In the genomic region with DNA sequence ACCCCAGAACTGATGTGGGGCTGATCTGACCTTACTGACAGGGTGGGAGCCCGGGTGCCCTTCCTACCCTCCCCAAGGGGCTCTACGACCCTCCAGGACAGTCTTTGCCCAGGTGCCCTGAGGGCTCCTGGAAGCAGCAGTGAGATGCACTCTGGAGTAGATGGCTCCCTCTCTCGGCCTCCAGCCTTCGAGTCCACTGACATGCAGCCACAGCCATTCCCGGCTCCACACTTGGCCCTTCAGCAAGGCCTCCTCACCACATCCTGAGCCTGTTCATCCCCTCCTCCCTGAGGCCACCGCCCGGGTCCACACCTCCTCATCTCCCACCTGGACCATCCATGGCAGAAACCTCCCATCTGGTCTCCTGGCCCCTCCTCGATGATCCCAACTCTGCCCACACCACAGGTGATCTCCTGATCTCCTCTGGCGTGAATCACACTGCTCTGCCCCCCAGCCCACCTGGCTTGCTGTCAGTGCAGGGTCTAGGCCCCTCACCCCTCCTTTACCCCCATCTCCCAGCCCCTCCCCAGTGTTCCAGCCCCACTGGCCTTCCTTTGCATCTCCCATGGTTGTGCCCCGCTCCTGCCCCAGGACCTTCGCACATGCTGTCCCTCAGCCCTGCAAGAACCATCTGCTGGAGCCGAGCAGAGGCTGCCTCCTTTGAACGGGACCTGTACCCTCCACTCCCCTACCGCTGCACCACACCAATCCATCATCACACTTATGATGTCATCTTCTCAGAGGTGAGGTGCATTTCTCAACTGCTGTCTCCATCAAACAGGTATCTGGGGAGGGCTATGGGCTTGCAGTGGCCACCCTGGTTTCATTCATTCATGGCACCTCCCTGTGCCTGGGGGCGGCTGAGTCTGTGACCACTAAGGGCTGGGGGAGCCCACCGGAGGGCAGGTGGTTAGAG, we compare ENCODE assay signal across 2 cellular contexts.
A peak's percentile ranks its signal among the peaks of the same experiment; 100 is the strongest.
TF ChIP-seq lines count a peak whose summit lies in the region.

No MANE protein-coding gene starts in this region.

TF ChIP-seq in GM23338, 12 proteins besides CTCF, POLR2A, EP300 and RAD21 (continues in another document):
- TF ChIP-seq EZH2 (IDR thresholded peaks at IDR 0.05; ENCODE audit: low read depth, unreplicated experiment) (no peak), EZH2phosphoT487 (IDR thresholded peaks at IDR 0.05; ENCODE audit: unreplicated experiment) (no peak), JUNB (IDR thresholded peaks at IDR 0.05; ENCODE audit: unreplicated experiment) (no peak), POLR2AphosphoS5 (IDR thresholded peaks at IDR 0.05; ENCODE audit: low read depth) (no peak), CREB1 (CRISPR knock-in tag; IDR thresholded peaks at IDR 0.05; ENCODE audit: low read depth) (no peak), ZNF331 (CRISPR knock-in tag; IDR thresholded peaks at IDR 0.05; ENCODE audit: low read depth) (no peak)
- TF ChIP-seq, protein P1, sequence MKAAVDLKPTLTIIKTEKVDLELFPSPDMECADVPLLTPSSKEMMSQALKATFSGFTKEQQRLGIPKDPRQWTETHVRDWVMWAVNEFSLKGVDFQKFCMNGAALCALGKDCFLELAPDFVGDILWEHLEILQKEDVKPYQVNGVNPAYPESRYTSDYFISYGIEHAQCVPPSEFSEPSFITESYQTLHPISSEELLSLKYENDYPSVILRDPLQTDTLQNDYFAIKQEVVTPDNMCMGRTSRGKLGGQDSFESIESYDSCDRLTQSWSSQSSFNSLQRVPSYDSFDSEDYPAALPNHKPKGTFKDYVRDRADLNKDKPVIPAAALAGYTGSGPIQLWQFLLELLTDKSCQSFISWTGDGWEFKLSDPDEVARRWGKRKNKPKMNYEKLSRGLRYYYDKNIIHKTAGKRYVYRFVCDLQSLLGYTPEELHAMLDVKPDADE (IDR thresholded peaks at IDR 0.05) = no peak
- TF ChIP-seq, protein P2, sequence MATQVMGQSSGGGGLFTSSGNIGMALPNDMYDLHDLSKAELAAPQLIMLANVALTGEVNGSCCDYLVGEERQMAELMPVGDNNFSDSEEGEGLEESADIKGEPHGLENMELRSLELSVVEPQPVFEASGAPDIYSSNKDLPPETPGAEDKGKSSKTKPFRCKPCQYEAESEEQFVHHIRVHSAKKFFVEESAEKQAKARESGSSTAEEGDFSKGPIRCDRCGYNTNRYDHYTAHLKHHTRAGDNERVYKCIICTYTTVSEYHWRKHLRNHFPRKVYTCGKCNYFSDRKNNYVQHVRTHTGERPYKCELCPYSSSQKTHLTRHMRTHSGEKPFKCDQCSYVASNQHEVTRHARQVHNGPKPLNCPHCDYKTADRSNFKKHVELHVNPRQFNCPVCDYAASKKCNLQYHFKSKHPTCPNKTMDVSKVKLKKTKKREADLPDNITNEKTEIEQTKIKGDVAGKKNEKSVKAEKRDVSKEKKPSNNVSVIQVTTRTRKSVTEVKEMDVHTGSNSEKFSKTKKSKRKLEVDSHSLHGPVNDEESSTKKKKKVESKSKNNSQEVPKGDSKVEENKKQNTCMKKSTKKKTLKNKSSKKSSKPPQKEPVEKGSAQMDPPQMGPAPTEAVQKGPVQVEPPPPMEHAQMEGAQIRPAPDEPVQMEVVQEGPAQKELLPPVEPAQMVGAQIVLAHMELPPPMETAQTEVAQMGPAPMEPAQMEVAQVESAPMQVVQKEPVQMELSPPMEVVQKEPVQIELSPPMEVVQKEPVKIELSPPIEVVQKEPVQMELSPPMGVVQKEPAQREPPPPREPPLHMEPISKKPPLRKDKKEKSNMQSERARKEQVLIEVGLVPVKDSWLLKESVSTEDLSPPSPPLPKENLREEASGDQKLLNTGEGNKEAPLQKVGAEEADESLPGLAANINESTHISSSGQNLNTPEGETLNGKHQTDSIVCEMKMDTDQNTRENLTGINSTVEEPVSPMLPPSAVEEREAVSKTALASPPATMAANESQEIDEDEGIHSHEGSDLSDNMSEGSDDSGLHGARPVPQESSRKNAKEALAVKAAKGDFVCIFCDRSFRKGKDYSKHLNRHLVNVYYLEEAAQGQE (IDR thresholded peaks at IDR 0.05; ENCODE audit: unreplicated experiment) = no peak

TF ChIP-seq in K562, 482 proteins besides CTCF, POLR2A, EP300 and RAD21:
- TF ChIP-seq, protein P3, sequence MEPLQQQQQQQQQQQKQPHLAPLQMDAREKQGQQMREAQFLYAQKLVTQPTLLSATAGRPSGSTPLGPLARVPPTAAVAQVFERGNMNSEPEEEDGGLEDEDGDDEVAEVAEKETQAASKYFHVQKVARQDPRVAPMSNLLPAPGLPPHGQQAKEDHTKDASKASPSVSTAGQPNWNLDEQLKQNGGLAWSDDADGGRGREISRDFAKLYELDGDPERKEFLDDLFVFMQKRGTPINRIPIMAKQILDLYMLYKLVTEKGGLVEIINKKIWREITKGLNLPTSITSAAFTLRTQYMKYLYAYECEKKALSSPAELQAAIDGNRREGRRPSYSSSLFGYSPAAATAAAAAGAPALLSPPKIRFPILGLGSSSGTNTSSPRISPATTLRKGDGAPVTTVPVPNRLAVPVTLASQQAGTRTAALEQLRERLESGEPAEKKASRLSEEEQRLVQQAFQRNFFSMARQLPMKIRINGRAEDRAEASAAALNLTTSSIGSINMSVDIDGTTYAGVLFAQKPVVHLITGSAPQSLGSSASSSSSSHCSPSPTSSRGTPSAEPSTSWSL (CRISPR knock-in tag; IDR thresholded peaks at IDR 0.05; ENCODE audit: borderline replicate concordance) = no peak
- peak; percentile 37 for TF ChIP-seq RBM25 (IDR thresholded peaks at IDR 0.05; ENCODE audit: low read depth, low read length, severe bottlenecking)
- no peak for TF ChIP-seq GATAD2A (IDR thresholded peaks at IDR 0.05)
- no peak for TF ChIP-seq ZNF431 (CRISPR knock-in tag; IDR thresholded peaks at IDR 0.05)
- no peak for TF ChIP-seq TBP (optimal IDR thresholded peaks at IDR 0.05; ENCODE audit: low read depth, low read length)
- TF ChIP-seq ZNF24 (IDR thresholded peaks at IDR 0.05) = no peak
- no peak for TF ChIP-seq FOXJ3 (CRISPR knock-in tag; IDR thresholded peaks at IDR 0.05)
- TF ChIP-seq NR3C1 (CRISPR knock-in tag; IDR thresholded peaks at IDR 0.05) = no peak
- TF ChIP-seq, protein P4, sequence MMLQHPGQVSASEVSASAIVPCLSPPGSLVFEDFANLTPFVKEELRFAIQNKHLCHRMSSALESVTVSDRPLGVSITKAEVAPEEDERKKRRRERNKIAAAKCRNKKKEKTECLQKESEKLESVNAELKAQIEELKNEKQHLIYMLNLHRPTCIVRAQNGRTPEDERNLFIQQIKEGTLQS (IDR thresholded peaks at IDR 0.05) = peak; percentile 47; the same call in 1 of the 2 replicates
- TF ChIP-seq, protein P4 (CRISPR knock-in tag; conservative IDR thresholded peaks at IDR 0.05) = no peak
- TF ChIP-seq DPF2 (IDR thresholded peaks at IDR 0.05) = no peak
- 0 out of 4 replicates have a peak, but pooled peaks of 1 of the 2 experiments have one; percentile 18 for TF ChIP-seq RCOR1 (IDR thresholded peaks at IDR 0.05; ENCODE audit: borderline replicate concordance in 1 of 2, low read depth in 2 of 2, low read length in 2 of 2)
- TF ChIP-seq GTF2F1 (IDR thresholded peaks at IDR 0.05; ENCODE audit: low read depth, low read length) = no peak
- no peak for TF ChIP-seq BRCA1 (IDR thresholded peaks at IDR 0.05)
- TF ChIP-seq BRCA1 (CRISPR knock-in tag; IDR thresholded peaks at IDR 0.05) = no peak
- peak in 1 of 2 experiments; percentile 75; a peak in 2 of 4 replicates for TF ChIP-seq KDM1A (IDR thresholded peaks at IDR 0.05)
- peak; percentile 60; the same call in 1 of the 2 replicates for TF ChIP-seq SMARCA5 (IDR thresholded peaks at IDR 0.05)
- TF ChIP-seq, protein P5, sequence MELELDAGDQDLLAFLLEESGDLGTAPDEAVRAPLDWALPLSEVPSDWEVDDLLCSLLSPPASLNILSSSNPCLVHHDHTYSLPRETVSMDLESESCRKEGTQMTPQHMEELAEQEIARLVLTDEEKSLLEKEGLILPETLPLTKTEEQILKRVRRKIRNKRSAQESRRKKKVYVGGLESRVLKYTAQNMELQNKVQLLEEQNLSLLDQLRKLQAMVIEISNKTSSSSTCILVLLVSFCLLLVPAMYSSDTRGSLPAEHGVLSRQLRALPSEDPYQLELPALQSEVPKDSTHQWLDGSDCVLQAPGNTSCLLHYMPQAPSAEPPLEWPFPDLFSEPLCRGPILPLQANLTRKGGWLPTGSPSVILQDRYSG (tag; conservative IDR thresholded peaks at IDR 0.05; ENCODE audit: low read depth) = no peak
- TF ChIP-seq, protein P6, sequence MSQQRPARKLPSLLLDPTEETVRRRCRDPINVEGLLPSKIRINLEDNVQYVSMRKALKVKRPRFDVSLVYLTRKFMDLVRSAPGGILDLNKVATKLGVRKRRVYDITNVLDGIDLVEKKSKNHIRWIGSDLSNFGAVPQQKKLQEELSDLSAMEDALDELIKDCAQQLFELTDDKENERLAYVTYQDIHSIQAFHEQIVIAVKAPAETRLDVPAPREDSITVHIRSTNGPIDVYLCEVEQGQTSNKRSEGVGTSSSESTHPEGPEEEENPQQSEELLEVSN (IDR thresholded peaks at IDR 0.05; ENCODE audit: borderline replicate concordance in 1 of 2, extremely low read depth in 1 of 2, insufficient read depth in 1 of 2, insufficient read length in 1 of 2, low read depth in 1 of 2, low read length in 1 of 2, poor library complexity in 1 of 2, severe bottlenecking in 1 of 2) = peak in 1 of 2 experiments; percentile 21
- TF ChIP-seq OTX1 (CRISPR knock-in tag; IDR thresholded peaks at IDR 0.05) = no peak
- TF ChIP-seq, protein P7, sequence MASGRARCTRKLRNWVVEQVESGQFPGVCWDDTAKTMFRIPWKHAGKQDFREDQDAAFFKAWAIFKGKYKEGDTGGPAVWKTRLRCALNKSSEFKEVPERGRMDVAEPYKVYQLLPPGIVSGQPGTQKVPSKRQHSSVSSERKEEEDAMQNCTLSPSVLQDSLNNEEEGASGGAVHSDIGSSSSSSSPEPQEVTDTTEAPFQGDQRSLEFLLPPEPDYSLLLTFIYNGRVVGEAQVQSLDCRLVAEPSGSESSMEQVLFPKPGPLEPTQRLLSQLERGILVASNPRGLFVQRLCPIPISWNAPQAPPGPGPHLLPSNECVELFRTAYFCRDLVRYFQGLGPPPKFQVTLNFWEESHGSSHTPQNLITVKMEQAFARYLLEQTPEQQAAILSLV (tag; IDR thresholded peaks at IDR 0.05) = no peak
- no peak for TF ChIP-seq ZNF707 (CRISPR knock-in tag; conservative IDR thresholded peaks at IDR 0.05)
- TF ChIP-seq BCOR (IDR thresholded peaks at IDR 0.05) = peak; percentile 82
- TF ChIP-seq RBBP5 (IDR thresholded peaks at IDR 0.05; ENCODE audit: borderline replicate concordance, insufficient read depth, low read length, poor library complexity, severe bottlenecking) = peak; percentile 32
- TF ChIP-seq CEBPG (CRISPR knock-in tag; IDR thresholded peaks at IDR 0.05) = no peak
- TF ChIP-seq CEBPG (tag; conservative IDR thresholded peaks at IDR 0.05 in 1 of 2, IDR thresholded peaks at IDR 0.05 in 1 of 2) = no peak
